8 cellular contexts compared by ENCODE assay signal in genomic region chr3:23949784-23950183, GRCh38.
DNase-seq lines count a peak whose midpoint lies in the region; ATAC-seq and TF ChIP-seq lines count a peak whose summit lies in the region.

No MANE protein-coding gene starts in this region.

- H3K9me3 Mint-ChIP-seq in T-helper 2 cell treated with Interferon-gamma antibody and Interleukin-4, amounts not matched to agents 5 μg/mL and 100 μg/mL, for 36 hours, result no peaks in the 10 kb centered on the region
- peaks cover 0 to 2% of the 10 kb centered on the region in 2 donors for H3K9me3 Mint-ChIP-seq in stimulated activated naive B cell treated with anti-CD40 and anti-IgM and Interleukin-4, amounts not matched to agents 10 μg/mL and 1 μg/mL and 100 μg/mL, for 72 hours
- no peaks in the 10 kb centered on the region for H3K9me3 Mint-ChIP-seq in nephron progenitor cell

- H3K27ac Mint-ChIP-seq in T-helper 2 cell treated with Interferon-gamma antibody and Interleukin-4, amounts not matched to agents 5 μg/mL and 100 μg/mL, for 36 hours, result peak overlapping the region; percentile 19
- no peak overlapping the region for H3K27ac Mint-ChIP-seq in stimulated activated naive B cell treated with anti-CD40 and anti-IgM and Interleukin-4, amounts not matched to agents 10 μg/mL and 1 μg/mL and 100 μg/mL, for 72 hours
- no peak overlapping the region for H3K27ac Mint-ChIP-seq in nephron progenitor cell

- peaks cover 18% of the 10 kb centered on the region for H3K4me1 Mint-ChIP-seq in T-helper 2 cell treated with Interferon-gamma antibody and Interleukin-4, amounts not matched to agents 5 μg/mL and 100 μg/mL, for 36 hours (ENCODE audit: low read depth)
- H3K4me1 Mint-ChIP-seq in stimulated activated naive B cell treated with anti-CD40 and anti-IgM and Interleukin-4, amounts not matched to agents 10 μg/mL and 1 μg/mL and 100 μg/mL, for 72 hours, result peaks cover 34 to 62% of the 10 kb centered on the region in 2 donors
- peaks cover 48% of the 10 kb centered on the region for H3K4me1 Mint-ChIP-seq in nephron progenitor cell

- no peaks in the 10 kb centered on the region for H3K36me3 Mint-ChIP-seq in T-helper 2 cell treated with Interferon-gamma antibody and Interleukin-4, amounts not matched to agents 5 μg/mL and 100 μg/mL, for 36 hours (ENCODE audit: low read depth)
- H3K36me3 Mint-ChIP-seq in stimulated activated naive B cell treated with anti-CD40 and anti-IgM and Interleukin-4, amounts not matched to agents 10 μg/mL and 1 μg/mL and 100 μg/mL, for 72 hours, result peaks cover 3% of the 10 kb centered on the region in 2 donors
- peaks cover 19% of the 10 kb centered on the region for H3K36me3 Mint-ChIP-seq in nephron progenitor cell (ENCODE audit: low read depth)

- peak overlapping the region; percentile 77 for H3K4me3 Mint-ChIP-seq in T-helper 2 cell treated with Interferon-gamma antibody and Interleukin-4, amounts not matched to agents 5 μg/mL and 100 μg/mL, for 36 hours
- peak overlapping the region; percentile 57 to 60 for H3K4me3 Mint-ChIP-seq in stimulated activated naive B cell treated with anti-CD40 and anti-IgM and Interleukin-4, amounts not matched to agents 10 μg/mL and 1 μg/mL and 100 μg/mL, for 72 hours
- H3K4me3 Mint-ChIP-seq in nephron progenitor cell, result no peak overlapping the region

- ATAC-seq in HG03432 (IDR thresholded peaks at IDR 0.05; ENCODE audit: unreplicated experiment), result peak; percentile 19
- no peak for ATAC-seq in stimulated activated naive B cell treated with anti-CD40 and anti-IgM and Interleukin-4, amounts not matched to agents 10 μg/mL and 1 μg/mL and 100 μg/mL, for 72 hours (replicated peaks)

- DNase-seq in T-helper 2 cell treated with Interferon-gamma antibody and Interleukin-4, amounts not matched to agents 5 μg/mL and 100 μg/mL, for 36 hours (ENCODE audit: low spot score), result no peak
- no peak for DNase-seq in T-helper 2 cell
- DNase-seq in cerebellar cortex (ENCODE audit: low spot score), result peak; percentile 55
- DNase-seq in stimulated activated naive B cell treated with anti-CD40 and anti-IgM and Interleukin-4, amounts not matched to agents 10 μg/mL and 1 μg/mL and 100 μg/mL, for 72 hours, result no peak
- DNase-seq in nephron progenitor cell, result no peak
- no peak for DNase-seq in SW 1271 (lab: John Stamatoyannopoulos, UW)
- DNase-seq in dedifferentiated amniotic fluid mesenchymal stem cell (ENCODE audit: extremely low spot score), result no peak

- no peak for TF ChIP-seq CTCF in nephron progenitor cell (IDR thresholded peaks at IDR 0.05)

- H3K27me3 Mint-ChIP-seq in T-helper 2 cell treated with Interferon-gamma antibody and Interleukin-4, amounts not matched to agents 5 μg/mL and 100 μg/mL, for 36 hours (ENCODE audit: low read depth), result peaks cover 2% of the 10 kb centered on the region
- no peaks in the 10 kb centered on the region for H3K27me3 Mint-ChIP-seq in stimulated activated naive B cell treated with anti-CD40 and anti-IgM and Interleukin-4, amounts not matched to agents 10 μg/mL and 1 μg/mL and 100 μg/mL, for 72 hours
- no peaks in the 10 kb centered on the region for H3K27me3 Mint-ChIP-seq in nephron progenitor cell (ENCODE audit: low read depth, poor library complexity)
